24 cellular contexts compared by ENCODE assay signal in genomic region chr1:81512242-81512641, GRCh38.
"Had no signal": no experiment of that assay in that cellular context is flagged by ENCODE, and none has a peak within 500 bp of the region (broad histone marks: within the 10 kb centered on the region; RNA-seq: fewer than 3 reads in every experiment).

No MANE protein-coding gene starts in this region.

- H3K4me1 Mint-ChIP-seq: activated CD4-positive, alpha-beta T cell treated with anti-CD3 and anti-CD28 coated beads, Interleukin-2, amount 10 ng/mL, durations not matched to agents 7 days and 5 days; activated naive CD8-positive, alpha-beta T cell treated with anti-CD3 and anti-CD28 coated beads for 36 hours; naive thymus-derived CD4-positive, alpha-beta T cell had no signal

- FAIRE-seq: bronchial epithelial cell had no signal

- H3K27ac Mint-ChIP-seq: activated CD4-positive, alpha-beta T cell treated with anti-CD3 and anti-CD28 coated beads, Interleukin-2, amount 10 ng/mL, durations not matched to agents 7 days and 5 days; activated naive CD8-positive, alpha-beta T cell treated with anti-CD3 and anti-CD28 coated beads for 36 hours; activated T-helper 2 cell treated with anti-CD3 and anti-CD28 coated beads, Interferon-gamma antibody, Interleukin-2, Interleukin-4, amounts not matched to agents 10 μg/mL and 5 μg/mL and 100 μg/mL, durations not matched to agents 14 hours and 24 hours and 36 hours; endodermal cell; naive thymus-derived CD4-positive, alpha-beta T cell had no signal

- H3K4me2 ChIP-seq: hepatocyte had no signal

- H3K4me1 ChIP-seq: prostate gland had no signal

- H3K36me3 Mint-ChIP-seq: activated naive CD8-positive, alpha-beta T cell treated with anti-CD3 and anti-CD28 coated beads for 36 hours; naive thymus-derived CD4-positive, alpha-beta T cell had no signal

- DNase-seq: activated CD4-positive, alpha-beta T cell treated with anti-CD3 and anti-CD28 coated beads, Interleukin-2, amount 10 ng/mL, durations not matched to agents 7 days and 5 days; activated CD8-positive, alpha-beta memory T cell treated with anti-CD3 and anti-CD28 coated beads, Interleukin-2, amount 50 U/mL, for 48 hours; activated naive CD4-positive, alpha-beta T cell; activated naive CD8-positive, alpha-beta T cell treated with anti-CD3 and anti-CD28 coated beads for 36 hours; activated T-cell treated with anti-CD3 and anti-CD28 coated beads, Interleukin-2, amount 50 U/mL, for 4 hours; amniotic stem cell; cerebellar nuclear complex; cortex of kidney; endodermal cell; foreskin melanocyte; glutamatergic neuron; left ventricle myocardium inferior; naive thymus-derived CD4-positive, alpha-beta T cell; ovary; stimulated activated CD4-positive, alpha-beta T cell treated with anti-CD3 and anti-CD28 coated beads, Interleukin-4, amount 100 ng/mL, for 4 hours; stimulated activated naive CD8-positive, alpha-beta T cell treated with anti-CD3 and anti-CD28 coated beads, Interleukin-15, Interleukin-2, amounts not matched to agents 100 U/mL and 50 U/mL, for 24 hours; thyroid gland; upper lobe of right lung had no signal

- H3K27me3 ChIP-seq: hepatocyte, neutrophil, ovary, thyroid gland, upper lobe of right lung had no signal

- H3K4me3 ChIP-seq: hepatocyte, left ventricle myocardium inferior, ovary, prostate gland, thyroid gland, upper lobe of right lung had no signal

- H3K27ac ChIP-seq: epithelial cell of prostate, hepatocyte, left ventricle myocardium inferior, neutrophil, ovary, prostate gland, thyroid gland, upper lobe of right lung had no signal

- H3K79me2 ChIP-seq: hepatocyte had no signal

- H3K9me3 ChIP-seq: left ventricle myocardium inferior, neutrophil, ovary, prostate gland, thyroid gland, upper lobe of right lung had no signal

- H3K27me3 Mint-ChIP-seq: activated CD4-positive, alpha-beta T cell treated with anti-CD3 and anti-CD28 coated beads, Interleukin-2, amount 10 ng/mL, durations not matched to agents 7 days and 5 days; activated naive CD8-positive, alpha-beta T cell treated with anti-CD3 and anti-CD28 coated beads for 36 hours had no signal

- H2AFZ ChIP-seq: hepatocyte had no signal

- H3K9me3 Mint-ChIP-seq: activated CD4-positive, alpha-beta T cell treated with anti-CD3 and anti-CD28 coated beads, Interleukin-2, amount 10 ng/mL, durations not matched to agents 7 days and 5 days; activated naive CD8-positive, alpha-beta T cell treated with anti-CD3 and anti-CD28 coated beads for 36 hours; activated T-cell treated with anti-CD3 and anti-CD28 coated beads, Interleukin-2, amount 50 U/mL, for 4 hours; activated T-helper 2 cell treated with anti-CD3 and anti-CD28 coated beads, Interferon-gamma antibody, Interleukin-2, Interleukin-4, amounts not matched to agents 10 μg/mL and 5 μg/mL and 100 μg/mL, durations not matched to agents 14 hours and 24 hours and 36 hours; endodermal cell had no signal

- H3K36me3 ChIP-seq: left ventricle myocardium inferior, neutrophil, ovary, prostate gland, thyroid gland, upper lobe of right lung had no signal

- H3K4me3 Mint-ChIP-seq: activated CD4-positive, alpha-beta T cell treated with anti-CD3 and anti-CD28 coated beads, Interleukin-2, amount 10 ng/mL, durations not matched to agents 7 days and 5 days; activated naive CD8-positive, alpha-beta T cell treated with anti-CD3 and anti-CD28 coated beads for 36 hours; activated T-cell treated with anti-CD3 and anti-CD28 coated beads, Interleukin-2, amount 50 U/mL, for 4 hours; endodermal cell; naive thymus-derived CD4-positive, alpha-beta T cell had no signal
